8 cellular contexts compared by ENCODE assay signal in the genomic region with DNA sequence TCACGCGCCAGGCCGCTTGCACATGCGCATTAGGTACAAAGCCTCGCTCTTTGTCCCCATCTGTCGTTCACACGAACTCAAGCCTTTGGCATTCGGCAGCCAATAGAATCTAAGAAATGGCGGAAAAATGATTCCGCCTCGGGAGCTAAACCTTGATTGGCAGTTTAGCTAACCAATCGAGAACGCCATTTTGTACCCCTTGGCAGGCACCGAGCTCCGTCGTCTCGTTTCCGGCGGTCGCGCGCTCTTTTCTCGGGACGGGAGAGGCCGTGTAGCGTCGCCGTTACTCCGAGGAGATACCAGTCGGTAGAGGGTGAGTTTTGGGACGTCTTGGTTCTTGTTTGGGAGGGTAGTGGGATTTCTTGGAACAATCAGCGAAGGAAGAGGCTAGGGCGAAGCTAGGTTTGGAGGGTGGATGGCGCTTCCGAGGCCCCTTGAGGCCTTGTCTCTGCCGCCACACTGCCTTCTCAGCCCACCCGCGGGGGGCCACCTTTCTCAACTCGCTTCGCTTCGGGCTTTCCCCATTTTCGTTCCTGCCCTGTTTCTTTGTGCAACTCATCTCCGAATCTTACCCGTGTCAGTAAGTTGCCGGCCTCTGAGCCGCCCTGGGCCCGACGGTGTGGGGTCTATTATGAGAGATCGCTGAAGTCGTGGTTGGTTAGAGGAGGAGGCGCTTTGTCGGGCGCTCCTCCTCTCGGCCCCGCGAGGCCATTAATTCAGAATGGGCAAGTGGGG.
DNase-seq lines count a peak whose midpoint lies in the region; ATAC-seq lines count a peak whose summit lies in the region.

A gene with protein sequence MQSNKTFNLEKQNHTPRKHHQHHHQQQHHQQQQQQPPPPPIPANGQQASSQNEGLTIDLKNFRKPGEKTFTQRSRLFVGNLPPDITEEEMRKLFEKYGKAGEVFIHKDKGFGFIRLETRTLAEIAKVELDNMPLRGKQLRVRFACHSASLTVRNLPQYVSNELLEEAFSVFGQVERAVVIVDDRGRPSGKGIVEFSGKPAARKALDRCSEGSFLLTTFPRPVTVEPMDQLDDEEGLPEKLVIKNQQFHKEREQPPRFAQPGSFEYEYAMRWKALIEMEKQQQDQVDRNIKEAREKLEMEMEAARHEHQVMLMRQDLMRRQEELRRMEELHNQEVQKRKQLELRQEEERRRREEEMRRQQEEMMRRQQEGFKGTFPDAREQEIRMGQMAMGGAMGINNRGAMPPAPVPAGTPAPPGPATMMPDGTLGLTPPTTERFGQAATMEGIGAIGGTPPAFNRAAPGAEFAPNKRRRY (plus strand): TSS at position 227 of the 735 bp plus-strand sequence. CDS start 7,003 bp downstream, outside the sequence.

- H3K27ac ChIP-seq in cingulate gyrus (ENCODE audit: low read depth, low read length): peak within 1 kb of the TSS; percentile 91

- ATAC-seq in HG03442 (IDR thresholded peaks at IDR 0.05; ENCODE audit: unreplicated experiment): peak; percentile 73

- DNase-seq in Ammon's horn (ENCODE audit: low spot score): peak; percentile 95
- DNase-seq in GM19238 (ENCODE audit: insufficient read length, low spot score): peak; percentile 52
- DNase-seq in NCI-H524 treated with DMSO at 0.1 percent for 48 hours (lab: John Stamatoyannopoulos, UW): peak; percentile 95
- peak; percentile 80 to 84 for DNase-seq in activated CD4-positive, alpha-beta T cell treated with anti-CD3 and anti-CD28 coated beads for 4 hours
- peak; percentile 84 for DNase-seq in kidney glomerular epithelial cell (lab: John Stamatoyannopoulos, UW)
- DNase-seq in stimulated activated CD4-positive, alpha-beta T cell treated with anti-CD3 and anti-CD28 coated beads, Interleukin-1b, Interleukin-23, amount 100 ng/mL, for 1 hour (ENCODE audit: low read depth in 2 of 2): peak; percentile 46 to 70

Comparison
In these comparisons a context has a peak if more than half of its experiments do, and no peak if none do; other contexts are left out.
1. Peak in every context shown above with its lines: DNase-seq, ATAC-seq and H3K27ac ChIP-seq.